Comparison of ENCODE assay signal across 10 cellular contexts in genomic region chr19:38209671-38210457, GRCh38. TPM values are rescaled to one million over a fixed set of nuclear protein-coding genes. Genes with fewer than 3 reads are reported as not detected.
DNase-seq lines count a peak whose midpoint lies in the region; ATAC-seq and TF ChIP-seq lines count a peak whose summit lies in the region.
"Had no signal": no experiment of that assay in that cellular context is flagged by ENCODE, and none has a peak within 500 bp of the region (broad histone marks: within the 10 kb centered on the region; RNA-seq: fewer than 3 reads in every experiment).

No MANE protein-coding gene starts in this region.

- ATAC-seq in upper lobe of right lung (peak; percentile 69), HG03039 (IDR thresholded peaks at IDR 0.05; ENCODE audit: unreplicated experiment) (no peak)

- H2BK12ac ChIP-seq in mesenchymal stem cell (ENCODE audit: low read length in 2 of 2), result peak overlapping the region; percentile 21 to 62

- H3K23ac ChIP-seq in mesenchymal stem cell (ENCODE audit: low read length in 2 of 2), result no peak overlapping the region

- H3K4me2 ChIP-seq in mesenchymal stem cell (ENCODE audit: low read length, poor library complexity, severe bottlenecking) (peak overlapping the region; percentile 53), MM.1S (ENCODE audit: low read depth, low read length) (no peak overlapping the region)

- H2BK120ac ChIP-seq in mesenchymal stem cell (ENCODE audit: low read depth, low read length), result no peak overlapping the region

- peaks cover 7 to 15% of the 10 kb centered on the region in 2 experiments for H3K27me3 ChIP-seq in mesenchymal stem cell (ENCODE audit: control insufficient read depth in 1 of 2, insufficient read depth in 1 of 2, low read length in 2 of 2)
- H3K27me3 ChIP-seq in upper lobe of right lung, result peaks cover 17% of the 10 kb centered on the region
- H3K27me3 ChIP-seq in MM.1S (replicated peaks; ENCODE audit: insufficient read depth, low read length), result peaks cover 19% of the 10 kb centered on the region; the same call in 1 of the 2 replicates
- H3K27me3 ChIP-seq: SJSA1 had no signal

- no peaks in the 10 kb centered on the region for H3K9me2 ChIP-seq in MM.1S (replicated peaks; ENCODE audit: insufficient read depth, low read length)

- peaks cover 3% of the 10 kb centered on the region for H3K79me1 ChIP-seq in mesenchymal stem cell (replicated peaks; ENCODE audit: low read length, poor library complexity, severe bottlenecking)

- no peak overlapping the region for H2BK5ac ChIP-seq in mesenchymal stem cell (ENCODE audit: low read depth, low read length, poor library complexity, severe bottlenecking)

- peak overlapping the region in 1 of 2 experiments; percentile 80 for H3K14ac ChIP-seq in mesenchymal stem cell (ENCODE audit: low read length in 2 of 2)

- H3K36me3 ChIP-seq in mesenchymal stem cell (ENCODE audit: control insufficient read depth in 1 of 2, insufficient read depth in 2 of 2, low read depth in 1 of 2, low read length in 2 of 2) (peaks cover 17 to 32% of the 10 kb centered on the region in 2 experiments), upper lobe of right lung (peaks cover 19% of the 10 kb centered on the region), MM.1S (replicated peaks; ENCODE audit: insufficient read depth, low read length) (no peaks in the 10 kb centered on the region)

- H2AFZ ChIP-seq in mesenchymal stem cell (ENCODE audit: low read depth, low read length) (no peak overlapping the region), MM.1S (ENCODE audit: low read length) (no peak overlapping the region)

- no peak overlapping the region for H4K8ac ChIP-seq in mesenchymal stem cell (ENCODE audit: low read length)

- no peaks in the 10 kb centered on the region for H3K9me3 ChIP-seq in mesenchymal stem cell (ENCODE audit: control insufficient read depth, low read length)
- no peaks in the 10 kb centered on the region for H3K9me3 ChIP-seq in upper lobe of right lung
- no peaks in the 10 kb centered on the region for H3K9me3 ChIP-seq in MM.1S (replicated peaks; ENCODE audit: insufficient read depth, low read length)
- H3K9me3 ChIP-seq: Caco-2, SJSA1 had no signal

- H3K9ac ChIP-seq in mesenchymal stem cell (ENCODE audit: low read length) (peak overlapping the region; percentile 6), MM.1S (ENCODE audit: low read length) (no peak overlapping the region)

- no peaks in the 10 kb centered on the region for H4K20me1 ChIP-seq in MM.1S (ENCODE audit: insufficient read depth, low read length)

- peak overlapping the region in 1 of 2 experiments; percentile 66 for H3K4me3 ChIP-seq in mesenchymal stem cell (ENCODE audit: insufficient read depth in 1 of 2, low read depth in 1 of 2, low read length in 2 of 2)
- H3K4me3 ChIP-seq in upper lobe of right lung, result peak overlapping the region; percentile 30
- H3K4me3 ChIP-seq in MM.1S (ENCODE audit: low read length), result no peak overlapping the region
- H3K4me3 ChIP-seq: SJSA1 had no signal

- WGBS in mesenchymal stem cell, result 3% methylated on average over 29 of the region's 30 CpGs

- H3F3A ChIP-seq in MM.1S (ENCODE audit: insufficient read depth, low read length), result peaks cover 6% of the 10 kb centered on the region; the same call in 1 of the 2 replicates

- peaks cover 44% of the 10 kb centered on the region for H3K4me1 ChIP-seq in mesenchymal stem cell (ENCODE audit: control insufficient read depth, insufficient read depth, low read depth, low read length)
- peaks cover 25% of the 10 kb centered on the region for H3K4me1 ChIP-seq in upper lobe of right lung
- H3K4me1 ChIP-seq in MM.1S (ENCODE audit: low read length), result peaks cover 14% of the 10 kb centered on the region; the same call in 1 of the 2 replicates
- H3K4me1 ChIP-seq: Caco-2 had no signal

- no peak overlapping the region for H3K4ac ChIP-seq in mesenchymal stem cell (ENCODE audit: low read depth in 1 of 2, low read length in 2 of 2)

- TF ChIP-seq CTCF in upper lobe of right lung (IDR thresholded peaks at IDR 0.05) (no peak), MM.1S (IDR thresholded peaks at IDR 0.05; ENCODE audit: low read length) (no peak)

- no peak overlapping the region for H4K91ac ChIP-seq in mesenchymal stem cell (ENCODE audit: low read length)

- no peak overlapping the region for H2AK5ac ChIP-seq in mesenchymal stem cell (ENCODE audit: low read length, severe bottlenecking)

- peak overlapping the region in 1 of 2 experiments; percentile 28 for H3K18ac ChIP-seq in mesenchymal stem cell (ENCODE audit: low read depth in 1 of 2, low read length in 2 of 2)

- H2BK15ac ChIP-seq in mesenchymal stem cell (ENCODE audit: low read depth, poor library complexity, severe bottlenecking), result no peak overlapping the region

- no peak overlapping the region for H3K27ac ChIP-seq in mesenchymal stem cell (ENCODE audit: low read length, poor library complexity, severe bottlenecking)
- H3K27ac ChIP-seq in upper lobe of right lung, result peak overlapping the region; percentile 42
- H3K27ac ChIP-seq in MM.1S (ENCODE audit: low read length), result no peak overlapping the region
- H3K27ac ChIP-seq: SJSA1 had no signal

- intact Hi-C loops in upper lobe of right lung (cut with DNase I), result no loop called here

- peak; percentile 25 for DNase-seq in NCI-H2107 treated with DMSO at 0.1 percent for 48 hours (lab: John Stamatoyannopoulos, UW; ENCODE audit: unreplicated experiment)
- no peak for DNase-seq in NCI-H2107 (lab: John Stamatoyannopoulos, UW)
- peak; percentile 74 for DNase-seq in ecto neural progenitor cell (ENCODE audit: low spot score)
- DNase-seq in mesenchymal stem cell, result peak; percentile 38
- DNase-seq in upper lobe of right lung, result peak; percentile 81
- no peak for DNase-seq in MM.1S
- DNase-seq in NK-92 (lab: John Stamatoyannopoulos, UW; ENCODE audit: unreplicated experiment), result no peak

- H3K79me2 ChIP-seq in MM.1S (ENCODE audit: low read length), result no peaks in the 10 kb centered on the region

RNA-seq across cellular contexts. Expression of gene DPF1, which starts 14.2 kb away (rescaled TPM):
- 1.4 TPM for polyA plus RNA-seq in mesenchymal stem cell (2013, experiment 1 of 2)
- polyA plus RNA-seq in mesenchymal stem cell (2013, experiment 2 of 2), result 1.3 TPM
- not detected for total RNA-seq in upper lobe of right lung

RNA-seq across cellular contexts. Expression of gene PPP1R14A, which starts 46.3 kb away (rescaled TPM):
- polyA plus RNA-seq in mesenchymal stem cell (2013, experiment 1 of 2), result 61.0 TPM
- polyA plus RNA-seq in mesenchymal stem cell (2013, experiment 2 of 2), result 54.2 TPM
- 113 TPM for total RNA-seq in upper lobe of right lung
- total RNA-seq: SJSA1 had no signal

RNA-seq across cellular contexts. Expression of gene SPINT2, which starts 54.5 kb away (rescaled TPM):
- polyA plus RNA-seq in mesenchymal stem cell (2013, experiment 1 of 2), result 6.9 TPM
- 7.6 TPM for polyA plus RNA-seq in mesenchymal stem cell (2013, experiment 2 of 2)
- 231 TPM for total RNA-seq in upper lobe of right lung
- total RNA-seq: SJSA1 had no signal

Comparison
In these comparisons a context has a peak if more than half of its experiments do, and no peak if none do; other contexts are left out.
1. DNase-seq: peak in NCI-H2107 treated with DMSO at 0.1 percent for 48 hours (single experiment), ecto neural progenitor cell (single experiment), mesenchymal stem cell (single experiment) and upper lobe of right lung (single experiment); none in NCI-H2107 (single experiment), MM.1S (single experiment) and NK-92 (single experiment).